In genomic region chr12:89020689-89021088, GRCh38 we compare ENCODE assay signal across 19 cellular contexts.
DNase-seq lines count a peak whose midpoint lies in the region; ATAC-seq and TF ChIP-seq lines count a peak whose summit lies in the region.
"Had no signal": no experiment of that assay in that cellular context is flagged by ENCODE, and none has a peak within 500 bp of the region (broad histone marks: within the 10 kb centered on the region; RNA-seq: fewer than 3 reads in every experiment).

No MANE protein-coding gene starts in this region.

- no peaks in the 10 kb centered on the region for H3K36me3 Mint-ChIP-seq in activated naive CD8-positive, alpha-beta T cell
- H3K36me3 Mint-ChIP-seq in activated naive CD8-positive, alpha-beta T cell treated with anti-CD3 and anti-CD28 coated beads, Interleukin-2, amount 50 U/mL, for 24 hours (ENCODE audit: low read depth) = no peaks in the 10 kb centered on the region
- H3K36me3 Mint-ChIP-seq in osteocyte (ENCODE audit: unreplicated experiment) = no peaks in the 10 kb centered on the region
- H3K36me3 Mint-ChIP-seq: CD4-positive, CD25-positive, alpha-beta regulatory T cell; CD8-positive, alpha-beta T cell had no signal

- H3K9me3 Mint-ChIP-seq in activated naive CD8-positive, alpha-beta T cell (ENCODE audit: low read depth) = no peaks in the 10 kb centered on the region
- no peaks in the 10 kb centered on the region for H3K9me3 Mint-ChIP-seq in activated naive CD8-positive, alpha-beta T cell treated with anti-CD3 and anti-CD28 coated beads, Interleukin-2, amount 50 U/mL, for 24 hours
- no peaks in the 10 kb centered on the region for H3K9me3 Mint-ChIP-seq in osteocyte (ENCODE audit: unreplicated experiment)
- H3K9me3 Mint-ChIP-seq: CD4-positive, CD25-positive, alpha-beta regulatory T cell; CD8-positive, alpha-beta T cell; HFFc6 had no signal

- no peak overlapping the region for H3K4me3 Mint-ChIP-seq in activated naive CD8-positive, alpha-beta T cell
- H3K4me3 Mint-ChIP-seq in activated naive CD8-positive, alpha-beta T cell treated with anti-CD3 and anti-CD28 coated beads, Interleukin-2, amount 50 U/mL, for 24 hours = no peak overlapping the region
- no peak overlapping the region for H3K4me3 Mint-ChIP-seq in osteocyte (ENCODE audit: unreplicated experiment)
- H3K4me3 Mint-ChIP-seq: B cell; CD4-positive, CD25-positive, alpha-beta regulatory T cell; CD8-positive, alpha-beta T cell; HFFc6 had no signal

- TF ChIP-seq CTCF in osteocyte (IDR thresholded peaks at IDR 0.05) = no peak

- peaks cover 4% of the 10 kb centered on the region for H3K27me3 Mint-ChIP-seq in activated naive CD8-positive, alpha-beta T cell
- peaks cover 7% of the 10 kb centered on the region for H3K27me3 Mint-ChIP-seq in activated naive CD8-positive, alpha-beta T cell treated with anti-CD3 and anti-CD28 coated beads, Interleukin-2, amount 50 U/mL, for 24 hours
- peaks cover 10% of the 10 kb centered on the region for H3K27me3 Mint-ChIP-seq in osteocyte (ENCODE audit: unreplicated experiment)

- peak; percentile 1 for DNase-seq in DMS 273 (lab: John Stamatoyannopoulos, UW; ENCODE audit: unreplicated experiment)
- no peak for DNase-seq in DMS 273 treated with DMSO at 0.1 percent for 48 hours (lab: John Stamatoyannopoulos, UW)
- no peak for DNase-seq in activated naive CD8-positive, alpha-beta T cell treated with anti-CD3 and anti-CD28 coated beads, Interleukin-2, amount 50 U/mL, for 24 hours
- DNase-seq in osteocyte (ENCODE audit: extremely low spot score, unreplicated experiment) = no peak
- DNase-seq in caudate nucleus (lab: John Stamatoyannopoulos, UW) = no peak
- DNase-seq: Caco-2; CD4-positive, CD25-positive, alpha-beta regulatory T cell; CD8-positive, alpha-beta T cell; DMS53; DMS79 treated with DMSO at 0.1 percent for 48 hours; GOT3; HFFc6 had no signal

- peaks cover 16% of the 10 kb centered on the region for H3K4me1 Mint-ChIP-seq in activated naive CD8-positive, alpha-beta T cell (ENCODE audit: low read depth)
- peaks cover 21% of the 10 kb centered on the region for H3K4me1 Mint-ChIP-seq in activated naive CD8-positive, alpha-beta T cell treated with anti-CD3 and anti-CD28 coated beads, Interleukin-2, amount 50 U/mL, for 24 hours
- peaks cover 9% of the 10 kb centered on the region for H3K4me1 Mint-ChIP-seq in osteocyte (ENCODE audit: unreplicated experiment)

- no peak for ATAC-seq in activated naive CD8-positive, alpha-beta T cell treated with anti-CD3 and anti-CD28 coated beads, Interleukin-2, amount 50 U/mL, for 24 hours
- ATAC-seq: CD8-positive, alpha-beta T cell had no signal

- H3K27ac Mint-ChIP-seq in activated naive CD8-positive, alpha-beta T cell = peak overlapping the region; percentile 50
- no peak overlapping the region for H3K27ac Mint-ChIP-seq in activated naive CD8-positive, alpha-beta T cell treated with anti-CD3 and anti-CD28 coated beads, Interleukin-2, amount 50 U/mL, for 24 hours
- no peak overlapping the region for H3K27ac Mint-ChIP-seq in osteocyte (ENCODE audit: unreplicated experiment)
- H3K27ac Mint-ChIP-seq: B cell; CD4-positive, CD25-positive, alpha-beta regulatory T cell; CD8-positive, alpha-beta T cell; HFFc6 had no signal

- no peaks in the 10 kb centered on the region for H3K36me3 ChIP-seq in KOPT-K1 (ENCODE audit: insufficient read depth, low read length)
- H3K36me3 ChIP-seq: BLaER1, HAP-1 had no signal

- no peaks in the 10 kb centered on the region for H3K9me3 ChIP-seq in KOPT-K1 (ENCODE audit: insufficient read depth, low read length, poor library complexity, severe bottlenecking)
- H3K9me3 ChIP-seq: BLaER1, Caco-2, HAP-1 had no signal

- peak overlapping the region; percentile 71 for H3K27ac ChIP-seq in KOPT-K1 (ENCODE audit: low read depth, low read length, poor library complexity, severe bottlenecking)
- H3K27ac ChIP-seq in caudate nucleus (ENCODE audit: low read depth, low read length) = no peak overlapping the region
- H3K27ac ChIP-seq: 22Rv1, BLaER1, C4-2B had no signal
